Comparison of ENCODE assay signal across 8 cellular contexts in the genomic region with DNA sequence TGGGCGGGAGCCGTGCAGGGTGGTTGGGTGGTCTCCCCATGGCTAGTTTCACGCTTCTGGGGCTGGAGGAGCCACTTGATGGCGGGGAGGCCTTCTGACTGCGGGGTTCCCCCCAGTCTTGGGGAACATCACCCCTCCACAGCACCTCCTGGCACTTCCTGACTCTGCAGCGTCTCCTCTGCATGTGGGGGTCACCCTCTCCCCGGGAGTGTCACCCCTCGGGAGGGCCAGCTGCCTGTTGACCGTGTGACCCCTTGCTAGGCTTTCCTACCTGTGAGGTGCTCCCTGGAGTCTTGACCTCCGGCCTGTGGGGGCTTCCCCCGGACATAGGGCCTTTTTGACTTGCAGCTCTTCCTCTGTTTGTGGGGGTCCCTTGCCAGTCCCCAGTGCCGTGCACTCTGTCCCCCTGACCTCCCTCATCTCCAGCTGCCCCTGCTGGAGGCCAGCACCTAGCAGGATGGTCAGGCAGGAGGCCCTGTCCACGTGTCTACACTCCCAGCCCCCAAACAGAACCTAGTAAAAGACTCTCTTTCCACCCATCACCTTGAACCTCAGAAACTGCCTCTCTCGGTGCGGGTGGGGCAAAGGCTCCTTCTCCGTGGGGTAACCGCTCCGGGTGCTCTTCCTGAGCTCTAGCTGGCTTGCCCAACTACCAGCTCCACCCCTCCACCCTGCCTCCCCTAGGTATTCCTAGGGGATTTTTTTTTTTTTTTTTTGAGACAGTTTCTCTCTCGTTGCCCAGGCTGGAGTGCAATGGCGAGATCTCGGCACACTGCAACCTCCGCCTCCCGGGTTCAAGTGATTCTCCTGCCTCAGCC. TPM values are rescaled to one million over a fixed set of nuclear protein-coding genes. Genes with fewer than 3 reads are reported as not detected.
DNase-seq lines count a peak whose midpoint lies in the region; TF ChIP-seq lines count a peak whose summit lies in the region.

No MANE protein-coding gene starts in this region.

- H3F3A ChIP-seq in MM.1S (ENCODE audit: insufficient read depth, low read length) = no peaks in the 10 kb centered on the region

- WGBS in endodermal cell (ENCODE audit: insufficient coverage in 1 of 2, insufficient read length in 1 of 2), 2 experiments = 33 to 38% methylated on average over 4 to 23 of the region's 23 CpGs

- H3K79me2 ChIP-seq in MM.1S (ENCODE audit: low read length) = peaks cover 24% of the 10 kb centered on the region

- no peaks in the 10 kb centered on the region for H3K9me3 ChIP-seq in MM.1S (replicated peaks; ENCODE audit: insufficient read depth, low read length)
- H3K9me3 ChIP-seq in endodermal cell (ENCODE audit: control insufficient read depth, low read length) = peaks cover 8% of the 10 kb centered on the region
- no peaks in the 10 kb centered on the region for H3K9me3 ChIP-seq in neutrophil

- H3K4me3 Mint-ChIP-seq in endodermal cell = peak overlapping the region; percentile 79

- H3K36me3 ChIP-seq in MM.1S (replicated peaks; ENCODE audit: insufficient read depth, low read length) = no peaks in the 10 kb centered on the region
- peaks cover 14% of the 10 kb centered on the region for H3K36me3 ChIP-seq in endodermal cell (ENCODE audit: control insufficient read depth, insufficient read depth, low read length)
- no peaks in the 10 kb centered on the region for H3K36me3 ChIP-seq in neutrophil

- peak overlapping the region; percentile 35; the same call in 1 of the 2 replicates for H2AFZ ChIP-seq in MM.1S (ENCODE audit: low read length)

- peaks cover 16% of the 10 kb centered on the region for H3K36me3 Mint-ChIP-seq in endodermal cell (ENCODE audit: low read depth)

- H3K4me1 Mint-ChIP-seq in endodermal cell = peaks cover 21% of the 10 kb centered on the region

- no peaks in the 10 kb centered on the region for H3K9me2 ChIP-seq in MM.1S (replicated peaks; ENCODE audit: insufficient read depth, low read length)

- peak overlapping the region; percentile 76 for H3K27ac Mint-ChIP-seq in endodermal cell

- H4K20me1 ChIP-seq in MM.1S (ENCODE audit: insufficient read depth, low read length) = no peaks in the 10 kb centered on the region

- H3K27me3 ChIP-seq in MM.1S (replicated peaks; ENCODE audit: insufficient read depth, low read length) (no peaks in the 10 kb centered on the region), endodermal cell (ENCODE audit: control insufficient read depth, insufficient read depth, low read length, poor library complexity, severe bottlenecking) (no peaks in the 10 kb centered on the region), neutrophil (peaks cover 27% of the 10 kb centered on the region)

- peak overlapping the region; percentile 73 for H3K4me2 ChIP-seq in MM.1S (ENCODE audit: low read depth, low read length)

- no peak for TF ChIP-seq CTCF in MM.1S (IDR thresholded peaks at IDR 0.05; ENCODE audit: low read length)
- TF ChIP-seq CTCF in endodermal cell (conservative IDR thresholded peaks at IDR 0.05) = no peak
- no peak for TF ChIP-seq CTCF in neutrophil (IDR thresholded peaks at IDR 0.05)

- DNase-seq in NCI-H146 (lab: John Stamatoyannopoulos, UW) = peak; percentile 9
- DNase-seq in NCI-H146 treated with DMSO at 0.1 percent for 48 hours (lab: John Stamatoyannopoulos, UW; ENCODE audit: unreplicated experiment) = no peak
- no peak for DNase-seq in MM.1S
- DNase-seq in endodermal cell = peak; percentile 69
- DNase-seq in AG08396 (ENCODE audit: low spot score) = no peak
- DNase-seq in stimulated activated CD4-positive, alpha-beta T cell treated with anti-CD3 and anti-CD28 coated beads, Interleukin-4, amount 100 ng/mL, for 4 hours = no peak
- no peak for DNase-seq in NCI-H1436 (lab: John Stamatoyannopoulos, UW)

- H3K4me3 ChIP-seq in MM.1S (ENCODE audit: low read length) (peak overlapping the region; percentile 76), endodermal cell (ENCODE audit: low read length) (peak overlapping the region; percentile 89), neutrophil (ENCODE audit: low read depth in 1 of 2, low read length in 1 of 2) (peak overlapping the region; percentile 64 to 86)

- peaks cover 16% of the 10 kb centered on the region for H3K9me3 Mint-ChIP-seq in endodermal cell

- H3K27ac ChIP-seq in MM.1S (ENCODE audit: low read length) (no peak overlapping the region), endodermal cell (ENCODE audit: low read depth, low read length) (no peak overlapping the region), neutrophil (peak overlapping the region; percentile 76)

- H3K27me3 Mint-ChIP-seq in endodermal cell (ENCODE audit: insufficient read depth) = no peaks in the 10 kb centered on the region

- H3K4me1 ChIP-seq in MM.1S (ENCODE audit: low read length) (no peaks in the 10 kb centered on the region), endodermal cell (ENCODE audit: control insufficient read depth, insufficient read depth, low read length) (no peaks in the 10 kb centered on the region), neutrophil (ENCODE audit: control insufficient read depth in 1 of 2, insufficient read depth in 1 of 2, low read depth in 1 of 2, low read length in 1 of 2) (peaks cover 15% of the 10 kb centered on the region in 2 experiments)

- H3K9ac ChIP-seq in MM.1S (ENCODE audit: low read length) = peak overlapping the region; percentile 69; the same call in 1 of the 2 replicates
- peak overlapping the region; percentile 73 for H3K9ac ChIP-seq in endodermal cell (ENCODE audit: extremely low read depth, low read length, poor library complexity, severe bottlenecking)

RNA-seq across cellular contexts. Expression of gene AACS, which starts 0.7 kb away (rescaled TPM):
- 10 to 100 TPM; 55.4 to 71.9 TPM for total RNA-seq in endodermal cell
- polyA plus RNA-seq in endodermal cell (2013, experiment 1 of 2) = 27.8 TPM
- polyA plus RNA-seq in endodermal cell (2013, experiment 2 of 2) = 25.3 TPM

Comparison
In these comparisons a context has a peak if more than half of its experiments do, and no peak if none do; other contexts are left out.
1. DNase-seq: peak in NCI-H146 (single experiment) and endodermal cell (single experiment); none in NCI-H146 treated with DMSO at 0.1 percent for 48 hours (single experiment), MM.1S (single experiment), AG08396 (single experiment), stimulated activated CD4-positive, alpha-beta T cell treated with anti-CD3 and anti-CD28 coated beads, Interleukin-4, amount 100 ng/mL, for 4 hours (0 of 2) and NCI-H1436 (single experiment).
2. Peak in every context shown above with its lines, with median percentiles within 50 percentile points of each other: H3K4me3 ChIP-seq.